ENCODE assay signal across 19 cellular contexts in the genomic region with DNA sequence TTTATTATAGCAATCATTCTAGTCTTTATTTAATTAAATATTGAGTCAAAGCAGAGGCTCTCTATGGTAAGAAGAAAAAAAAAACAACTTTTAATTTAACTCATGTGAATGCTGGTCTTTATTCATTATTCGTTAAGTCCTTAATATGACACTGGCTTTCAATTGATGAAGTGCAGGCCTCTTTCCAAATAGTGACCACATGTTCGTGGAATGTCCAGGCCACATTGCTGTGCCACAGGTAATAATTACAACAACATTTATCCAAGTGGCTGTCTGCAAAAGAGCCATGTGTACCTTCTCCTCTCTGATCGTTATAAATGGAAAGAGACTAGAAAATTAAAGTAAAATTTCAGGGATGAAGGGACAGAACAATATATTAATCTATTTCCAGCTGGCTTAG.
DNase-seq lines count a peak whose midpoint lies in the region; ATAC-seq and TF ChIP-seq lines count a peak whose summit lies in the region.
"Had no signal": no experiment of that assay in that cellular context is flagged by ENCODE, and none has a peak within 500 bp of the region (broad histone marks: within the 10 kb centered on the region; RNA-seq: fewer than 3 reads in every experiment).

No MANE protein-coding gene starts in this region.

- H3K27me3 ChIP-seq in BE2C: no peaks in the 10 kb centered on the region

- no peaks in the 10 kb centered on the region for H3K9me3 ChIP-seq in BE2C

- no peak overlapping the region; the same call in 1 of the 2 replicates for H3K4me3 ChIP-seq in BE2C (ENCODE audit: low read depth, low read length)
- H3K4me3 ChIP-seq: GM12878, GM23338 had no signal

- TF ChIP-seq CTCF in BE2C (IDR thresholded peaks at IDR 0.05; ENCODE audit: low read depth, low read length): no peak

- ATAC-seq in SK-N-SH treated with all-trans-retinoic acid at 6 μM for 48 hours (peak; percentile 92), GM21619 (IDR thresholded peaks at IDR 0.05; ENCODE audit: unreplicated experiment) (no peak), GM18858 (IDR thresholded peaks at IDR 0.05; ENCODE audit: unreplicated experiment) (no peak)
- ATAC-seq: GM12878, GM23338, HCT116 had no signal

- DNase-seq in BE2C: peak; percentile 74
- DNase-seq in NCI-H69 (lab: John Stamatoyannopoulos, UW): peak; percentile 15
- DNase-seq in left kidney (ENCODE audit: low read depth, low spot score): peak; percentile 22
- DNase-seq in occipital lobe (lab: John Stamatoyannopoulos, UW): no peak
- no peak for DNase-seq in AG08395 (ENCODE audit: low spot score)
- DNase-seq: AML-193; C1 segment of cervical spinal cord; Calu3; CD4-positive, alpha-beta memory T cell; COR-L47; DMS153; DND-41; H9 had no signal

- H3K36me3 ChIP-seq in BE2C: no peaks in the 10 kb centered on the region

- peaks cover 6% of the 10 kb centered on the region for H3K4me1 ChIP-seq in BE2C

TF ChIP-seq in SK-N-SH treated with all-trans-retinoic acid at 6 μM for 48 hours, 23 proteins besides CTCF, POLR2A, EP300 and RAD21:
- peak; percentile 94 for TF ChIP-seq TCF4 (CRISPR knock-in tag; IDR thresholded peaks at IDR 0.05; ENCODE audit: borderline replicate concordance)
- TF ChIP-seq, protein P1, sequence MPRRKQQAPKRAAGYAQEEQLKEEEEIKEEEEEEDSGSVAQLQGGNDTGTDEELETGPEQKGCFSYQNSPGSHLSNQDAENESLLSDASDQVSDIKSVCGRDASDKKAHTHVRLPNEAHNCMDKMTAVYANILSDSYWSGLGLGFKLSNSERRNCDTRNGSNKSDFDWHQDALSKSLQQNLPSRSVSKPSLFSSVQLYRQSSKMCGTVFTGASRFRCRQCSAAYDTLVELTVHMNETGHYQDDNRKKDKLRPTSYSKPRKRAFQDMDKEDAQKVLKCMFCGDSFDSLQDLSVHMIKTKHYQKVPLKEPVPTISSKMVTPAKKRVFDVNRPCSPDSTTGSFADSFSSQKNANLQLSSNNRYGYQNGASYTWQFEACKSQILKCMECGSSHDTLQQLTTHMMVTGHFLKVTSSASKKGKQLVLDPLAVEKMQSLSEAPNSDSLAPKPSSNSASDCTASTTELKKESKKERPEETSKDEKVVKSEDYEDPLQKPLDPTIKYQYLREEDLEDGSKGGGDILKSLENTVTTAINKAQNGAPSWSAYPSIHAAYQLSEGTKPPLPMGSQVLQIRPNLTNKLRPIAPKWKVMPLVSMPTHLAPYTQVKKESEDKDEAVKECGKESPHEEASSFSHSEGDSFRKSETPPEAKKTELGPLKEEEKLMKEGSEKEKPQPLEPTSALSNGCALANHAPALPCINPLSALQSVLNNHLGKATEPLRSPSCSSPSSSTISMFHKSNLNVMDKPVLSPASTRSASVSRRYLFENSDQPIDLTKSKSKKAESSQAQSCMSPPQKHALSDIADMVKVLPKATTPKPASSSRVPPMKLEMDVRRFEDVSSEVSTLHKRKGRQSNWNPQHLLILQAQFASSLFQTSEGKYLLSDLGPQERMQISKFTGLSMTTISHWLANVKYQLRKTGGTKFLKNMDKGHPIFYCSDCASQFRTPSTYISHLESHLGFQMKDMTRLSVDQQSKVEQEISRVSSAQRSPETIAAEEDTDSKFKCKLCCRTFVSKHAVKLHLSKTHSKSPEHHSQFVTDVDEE (CRISPR knock-in tag; IDR thresholded peaks at IDR 0.05): peak; percentile 71
- TF ChIP-seq OSR1 (CRISPR knock-in tag; IDR thresholded peaks at IDR 0.05): no peak
- TF ChIP-seq, protein P2, sequence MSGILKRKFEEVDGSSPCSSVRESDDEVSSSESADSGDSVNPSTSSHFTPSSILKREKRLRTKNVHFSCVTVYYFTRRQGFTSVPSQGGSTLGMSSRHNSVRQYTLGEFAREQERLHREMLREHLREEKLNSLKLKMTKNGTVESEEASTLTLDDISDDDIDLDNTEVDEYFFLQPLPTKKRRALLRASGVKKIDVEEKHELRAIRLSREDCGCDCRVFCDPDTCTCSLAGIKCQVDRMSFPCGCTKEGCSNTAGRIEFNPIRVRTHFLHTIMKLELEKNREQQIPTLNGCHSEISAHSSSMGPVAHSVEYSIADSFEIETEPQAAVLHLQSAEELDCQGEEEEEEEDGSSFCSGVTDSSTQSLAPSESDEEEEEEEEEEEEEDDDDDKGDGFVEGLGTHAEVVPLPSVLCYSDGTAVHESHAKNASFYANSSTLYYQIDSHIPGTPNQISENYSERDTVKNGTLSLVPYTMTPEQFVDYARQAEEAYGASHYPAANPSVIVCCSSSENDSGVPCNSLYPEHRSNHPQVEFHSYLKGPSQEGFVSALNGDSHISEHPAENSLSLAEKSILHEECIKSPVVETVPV (CRISPR knock-in tag; IDR thresholded peaks at IDR 0.05): peak; percentile 93
- peak; percentile 98 for TF ChIP-seq ISL1 (CRISPR knock-in tag; IDR thresholded peaks at IDR 0.05)
- peak; percentile 99; the same call in 1 of the 2 replicates for TF ChIP-seq TOX (CRISPR knock-in tag; IDR thresholded peaks at IDR 0.05; ENCODE audit: borderline replicate concordance)
- TF ChIP-seq, protein P3, sequence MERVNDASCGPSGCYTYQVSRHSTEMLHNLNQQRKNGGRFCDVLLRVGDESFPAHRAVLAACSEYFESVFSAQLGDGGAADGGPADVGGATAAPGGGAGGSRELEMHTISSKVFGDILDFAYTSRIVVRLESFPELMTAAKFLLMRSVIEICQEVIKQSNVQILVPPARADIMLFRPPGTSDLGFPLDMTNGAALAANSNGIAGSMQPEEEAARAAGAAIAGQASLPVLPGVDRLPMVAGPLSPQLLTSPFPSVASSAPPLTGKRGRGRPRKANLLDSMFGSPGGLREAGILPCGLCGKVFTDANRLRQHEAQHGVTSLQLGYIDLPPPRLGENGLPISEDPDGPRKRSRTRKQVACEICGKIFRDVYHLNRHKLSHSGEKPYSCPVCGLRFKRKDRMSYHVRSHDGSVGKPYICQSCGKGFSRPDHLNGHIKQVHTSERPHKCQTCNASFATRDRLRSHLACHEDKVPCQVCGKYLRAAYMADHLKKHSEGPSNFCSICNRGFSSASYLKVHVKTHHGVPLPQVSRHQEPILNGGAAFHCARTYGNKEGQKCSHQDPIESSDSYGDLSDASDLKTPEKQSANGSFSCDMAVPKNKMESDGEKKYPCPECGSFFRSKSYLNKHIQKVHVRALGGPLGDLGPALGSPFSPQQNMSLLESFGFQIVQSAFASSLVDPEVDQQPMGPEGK (CRISPR knock-in tag; IDR thresholded peaks at IDR 0.05; ENCODE audit: borderline replicate concordance): peak; percentile 97
- TF ChIP-seq, protein P4, sequence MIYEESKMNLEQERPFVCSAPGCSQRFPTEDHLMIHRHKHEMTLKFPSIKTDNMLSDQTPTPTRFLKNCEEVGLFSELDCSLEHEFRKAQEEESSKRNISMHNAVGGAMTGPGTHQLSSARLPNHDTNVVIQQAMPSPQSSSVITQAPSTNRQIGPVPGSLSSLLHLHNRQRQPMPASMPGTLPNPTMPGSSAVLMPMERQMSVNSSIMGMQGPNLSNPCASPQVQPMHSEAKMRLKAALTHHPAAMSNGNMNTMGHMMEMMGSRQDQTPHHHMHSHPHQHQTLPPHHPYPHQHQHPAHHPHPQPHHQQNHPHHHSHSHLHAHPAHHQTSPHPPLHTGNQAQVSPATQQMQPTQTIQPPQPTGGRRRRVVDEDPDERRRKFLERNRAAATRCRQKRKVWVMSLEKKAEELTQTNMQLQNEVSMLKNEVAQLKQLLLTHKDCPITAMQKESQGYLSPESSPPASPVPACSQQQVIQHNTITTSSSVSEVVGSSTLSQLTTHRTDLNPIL (CRISPR knock-in tag; IDR thresholded peaks at IDR 0.05; ENCODE audit: low read depth): peak; percentile 99
- TF ChIP-seq, protein P5, sequence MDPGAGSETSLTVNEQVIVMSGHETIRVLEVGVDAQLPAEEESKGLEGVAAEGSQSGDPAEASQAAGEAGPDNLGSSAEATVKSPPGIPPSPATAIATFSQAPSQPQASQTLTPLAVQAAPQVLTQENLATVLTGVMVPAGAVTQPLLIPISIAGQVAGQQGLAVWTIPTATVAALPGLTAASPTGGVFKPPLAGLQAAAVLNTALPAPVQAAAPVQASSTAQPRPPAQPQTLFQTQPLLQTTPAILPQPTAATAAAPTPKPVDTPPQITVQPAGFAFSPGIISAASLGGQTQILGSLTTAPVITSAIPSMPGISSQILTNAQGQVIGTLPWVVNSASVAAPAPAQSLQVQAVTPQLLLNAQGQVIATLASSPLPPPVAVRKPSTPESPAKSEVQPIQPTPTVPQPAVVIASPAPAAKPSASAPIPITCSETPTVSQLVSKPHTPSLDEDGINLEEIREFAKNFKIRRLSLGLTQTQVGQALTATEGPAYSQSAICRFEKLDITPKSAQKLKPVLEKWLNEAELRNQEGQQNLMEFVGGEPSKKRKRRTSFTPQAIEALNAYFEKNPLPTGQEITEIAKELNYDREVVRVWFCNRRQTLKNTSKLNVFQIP (CRISPR knock-in tag; IDR thresholded peaks at IDR 0.05; ENCODE audit: borderline replicate concordance, low read depth): peak; percentile 75; the same call in 1 of the 2 replicates
- TF ChIP-seq RARB (CRISPR knock-in tag; IDR thresholded peaks at IDR 0.05): peak; percentile 97; the same call in 1 of the 2 replicates
- TF ChIP-seq ZC3H10 (CRISPR knock-in tag; IDR thresholded peaks at IDR 0.05): peak; percentile 94
- no peak for TF ChIP-seq BACH2 (CRISPR knock-in tag; IDR thresholded peaks at IDR 0.05; ENCODE audit: borderline replicate concordance)
- TF ChIP-seq ZNF8 (CRISPR knock-in tag; IDR thresholded peaks at IDR 0.05): no peak
- TF ChIP-seq CSDC2 (CRISPR knock-in tag; IDR thresholded peaks at IDR 0.05): no peak

Comparison
In these comparisons a context has a peak if more than half of its experiments do, and no peak if none do; other contexts are left out.
1. DNase-seq: peak in BE2C (single experiment), NCI-H69 (single experiment) and left kidney (single experiment); none in occipital lobe (single experiment) and AG08395 (single experiment).